ENCODE assay signal across 11 cellular contexts in the genomic region with DNA sequence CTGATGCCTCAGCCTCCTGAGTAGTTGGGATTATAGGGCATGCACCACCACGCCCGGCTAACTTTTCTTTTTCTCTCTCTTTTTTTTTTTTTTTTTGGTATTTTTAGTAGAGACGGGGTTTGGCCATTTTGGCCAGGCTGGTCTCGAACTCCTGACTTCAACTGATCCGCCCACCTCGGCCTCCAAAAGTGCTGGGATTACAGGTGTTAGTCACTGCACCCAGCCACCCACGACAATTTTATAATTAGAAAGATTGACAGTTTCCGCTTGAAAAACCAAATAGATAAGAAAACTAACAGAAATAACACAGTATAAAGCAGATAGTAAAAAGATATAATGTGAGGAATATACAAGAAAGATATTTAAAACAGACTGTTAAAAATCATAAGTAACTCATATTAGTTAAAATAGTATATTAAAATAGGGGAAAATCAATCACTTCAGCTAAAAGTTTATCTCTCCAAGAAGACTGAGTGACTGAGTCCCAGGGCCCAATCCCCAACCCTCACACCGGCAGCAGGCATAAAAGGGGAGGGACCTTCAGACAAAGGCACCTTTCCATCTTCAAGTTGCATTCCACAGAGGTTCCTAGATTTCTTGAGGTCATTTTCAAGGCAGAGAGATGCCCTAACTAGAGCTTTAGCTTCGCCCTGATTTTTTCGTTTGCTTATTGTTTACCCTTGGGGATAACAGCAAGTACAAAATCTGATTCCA. TPM values are rescaled to one million over a fixed set of nuclear protein-coding genes. Genes with fewer than 3 reads are reported as not detected.
A peak's percentile ranks its signal among the peaks of the same experiment; 100 is the strongest.
DNase-seq lines count a peak whose midpoint lies in the region; ATAC-seq and TF ChIP-seq lines count a peak whose summit lies in the region.
"Had no signal": no experiment of that assay in that cellular context is flagged by ENCODE, and none has a peak within 500 bp of the region (broad histone marks: within the 10 kb centered on the region; RNA-seq: fewer than 3 reads in every experiment).

No MANE protein-coding gene starts in this region.

- H3K4me3 Mint-ChIP-seq in CD4-positive, alpha-beta memory T cell, result peak overlapping the region in 1 of 8 donors; percentile 22
- H3K4me3 Mint-ChIP-seq in activated T-helper 17 cell treated with anti-CD3 and anti-CD28 coated beads, Interleukin-2, amount 50 U/mL, for 72 hours, result peak overlapping the region; percentile 70
- H3K4me3 Mint-ChIP-seq in naive thymus-derived CD4-positive, alpha-beta T cell, result peak overlapping the region in 3 of 10 donors; percentile 9 to 93 (median 10)

- no peak for DNase-seq in CD4-positive, alpha-beta memory T cell
- no peak for DNase-seq in naive thymus-derived CD4-positive, alpha-beta T cell
- DNase-seq in lower leg skin (ENCODE audit: low spot score in 2 of 2), result no peak
- no peak for DNase-seq in activated CD4-positive, alpha-beta T cell treated with anti-CD3 and anti-CD28 coated beads, Interleukin-2, amount 50 U/mL, for 1 hour
- DNase-seq in stimulated activated CD4-positive, alpha-beta T cell treated with anti-CD3 and anti-CD28 coated beads, Interleukin-12 subunit alpha, Interleukin-12 subunit beta, amount 100 ng/mL, for 4 hours, result no peak
- DNase-seq: foreskin fibroblast, T-helper 2 cell, trophoblast cell had no signal

- TF ChIP-seq POLR2A in lower leg skin (IDR thresholded peaks at IDR 0.05), result no peak

- H3K4me1 Mint-ChIP-seq in CD4-positive, alpha-beta memory T cell, result peaks cover 13 to 32% (median 22%) of the 10 kb centered on the region in 4 donors
- H3K4me1 Mint-ChIP-seq in activated T-helper 17 cell treated with anti-CD3 and anti-CD28 coated beads, Interleukin-2, amount 50 U/mL, for 72 hours, result peaks cover 23% of the 10 kb centered on the region
- H3K4me1 Mint-ChIP-seq in naive thymus-derived CD4-positive, alpha-beta T cell, result peaks cover 20 to 33% (median 29%) of the 10 kb centered on the region in 7 donors

- H3K27ac Mint-ChIP-seq in CD4-positive, alpha-beta memory T cell, result peak overlapping the region in 3 of 7 donors; percentile 11 to 94 (median 89)
- no peak overlapping the region for H3K27ac Mint-ChIP-seq in activated T-helper 17 cell treated with anti-CD3 and anti-CD28 coated beads, Interleukin-2, amount 50 U/mL, for 72 hours
- peak overlapping the region in 4 of 9 donors; percentile 22 to 87 (median 74) for H3K27ac Mint-ChIP-seq in naive thymus-derived CD4-positive, alpha-beta T cell

- H3K4me3 ChIP-seq in CD4-positive, alpha-beta memory T cell (ENCODE audit: low read length in 2 of 2), result no peak overlapping the region
- H3K4me3 ChIP-seq in HEK293 (ENCODE audit: low read depth, low read length) (no peak overlapping the region), lower leg skin (ENCODE audit: low read depth, poor library complexity, severe bottlenecking) (no peak overlapping the region)
- no peak overlapping the region for H3K4me3 ChIP-seq in naive thymus-derived CD4-positive, alpha-beta T cell (ENCODE audit: low read length)

- no peaks in the 10 kb centered on the region for H3K36me3 ChIP-seq in CD4-positive, alpha-beta memory T cell (ENCODE audit: insufficient read depth, low read length)
- peaks cover 2 to 8% of the 10 kb centered on the region in 2 experiments; a peak in 2 of 3 replicates for H3K36me3 ChIP-seq in HEK293 (ENCODE audit: control insufficient read depth in 2 of 2, insufficient read depth in 1 of 2, low read length in 2 of 2)
- H3K36me3 ChIP-seq in naive thymus-derived CD4-positive, alpha-beta T cell (ENCODE audit: control insufficient read depth in 2 of 3, insufficient read depth in 3 of 3, low read length in 3 of 3), result peaks cover 0 to 4% (median 0%) of the 10 kb centered on the region in 3 experiments

- peaks cover 5 to 20% of the 10 kb centered on the region in 2 donors for H3K36me3 Mint-ChIP-seq in CD4-positive, alpha-beta memory T cell
- H3K36me3 Mint-ChIP-seq in activated T-helper 17 cell treated with anti-CD3 and anti-CD28 coated beads, Interleukin-2, amount 50 U/mL, for 72 hours (ENCODE audit: low read depth), result peaks cover 23% of the 10 kb centered on the region
- peaks cover 6 to 14% (median 8%) of the 10 kb centered on the region in 5 donors for H3K36me3 Mint-ChIP-seq in naive thymus-derived CD4-positive, alpha-beta T cell

- CTCF ChIA-PET in CD4-positive, alpha-beta memory T cell (lab: Charles Lee; ENCODE audit: partially characterized antibody), result interaction anchor here (1.4 kb wide), 1 partner anchor 57 kb away, joined by 4 read pairs; no protein-coding TSS in a partner anchor
- CTCF ChIA-PET in HEK293 (lab: Yijun Ruan, JAX), result interaction anchor here (0.5 to 0.8 kb wide), 2 partner anchors 204 to 268 kb away, joined by 3 read pairs; a partner anchor contains a TSS
- CTCF ChIA-PET in naive thymus-derived CD4-positive, alpha-beta T cell (lab: Charles Lee), result no interaction called here

- peak overlapping the region; percentile 99 for H3K27ac ChIP-seq in CD4-positive, alpha-beta memory T cell (ENCODE audit: low read depth, low read length)
- peak overlapping the region; percentile 65 for H3K27ac ChIP-seq in HEK293 (ENCODE audit: extremely low read depth, low read depth, low read length)
- peak overlapping the region; percentile 100 for H3K27ac ChIP-seq in naive thymus-derived CD4-positive, alpha-beta T cell (ENCODE audit: low read depth, low read length)

- 88 to 91% methylated on average over 11 of the region's 11 CpGs for WGBS in lower leg skin, 2 donors

- no peak for ATAC-seq in activated T-helper 17 cell treated with anti-CD3 and anti-CD28 coated beads, Interleukin-2, amount 50 U/mL, for 72 hours (replicated peaks)
- no peak for ATAC-seq in naive thymus-derived CD4-positive, alpha-beta T cell
- ATAC-seq in HG03097 (IDR thresholded peaks at IDR 0.05; ENCODE audit: low FRiP score, unreplicated experiment), result no peak

- POLR2A ChIA-PET in CD4-positive, alpha-beta memory T cell (lab: Charles Lee; ENCODE audit: partially characterized antibody), result interaction anchor here (1.4 to 4.7 kb wide), 2 partner anchors 58 to 203 kb away, joined by 4 to 40 read pairs; no protein-coding TSS in a partner anchor
- POLR2A ChIA-PET in HEK293 (lab: Yijun Ruan, JAX), result interaction anchor here (1.1 kb wide), 1 partner anchor 58 kb away, joined by 5 read pairs; no protein-coding TSS in a partner anchor
- POLR2A ChIA-PET in naive thymus-derived CD4-positive, alpha-beta T cell (lab: Charles Lee), result interaction anchor here (0.6 to 5.2 kb wide), 4 partner anchors 57 to 268 kb away, joined by 3 to 34 read pairs (median 26); a partner anchor contains a TSS

- intact Hi-C loops in CD4-positive, alpha-beta memory T cell (cut with micrococcal nuclease), result loop anchor here (2.0 kb wide), 1 partner anchor 179 kb away; a partner anchor contains a TSS
- intact Hi-C loops in naive thymus-derived CD4-positive, alpha-beta T cell (cut with micrococcal nuclease), result loop anchor here (2.0 to 5.0 kb wide), 2 partner anchors 194 to 299 kb away; a partner anchor contains a TSS
- intact Hi-C loops in lower leg skin (cut with DNase I; ENCODE audit: low total_unique reads), result no loop called here

- H3K9me3 Mint-ChIP-seq in CD4-positive, alpha-beta memory T cell, result peaks cover 0 to 2% (median 0%) of the 10 kb centered on the region in 8 donors
- no peaks in the 10 kb centered on the region for H3K9me3 Mint-ChIP-seq in activated T-helper 17 cell treated with anti-CD3 and anti-CD28 coated beads, Interleukin-2, amount 50 U/mL, for 72 hours
- no peaks in the 10 kb centered on the region for H3K9me3 Mint-ChIP-seq in naive thymus-derived CD4-positive, alpha-beta T cell

- no peaks in the 10 kb centered on the region for H3K9me3 ChIP-seq in CD4-positive, alpha-beta memory T cell (ENCODE audit: control insufficient read depth in 1 of 2, low read length in 2 of 2)
- no peaks in the 10 kb centered on the region for H3K9me3 ChIP-seq in HEK293 (ENCODE audit: control insufficient read depth, insufficient read depth, low read depth, low read length)
- H3K9me3 ChIP-seq in naive thymus-derived CD4-positive, alpha-beta T cell (ENCODE audit: control insufficient read depth in 2 of 3, low read length in 3 of 3), result no peaks in the 10 kb centered on the region

- TF ChIP-seq CTCF in HEK293 (tag by site-specific recombination; IDR thresholded peaks at IDR 0.05) (no peak), lower leg skin (IDR thresholded peaks at IDR 0.05) (no peak)

- peaks cover 24% of the 10 kb centered on the region for H3K4me1 ChIP-seq in CD4-positive, alpha-beta memory T cell (ENCODE audit: insufficient read depth, low read length)
- H3K4me1 ChIP-seq in HEK293 (ENCODE audit: control insufficient read depth, insufficient read depth, low read length), result peaks cover 15% of the 10 kb centered on the region
- H3K4me1 ChIP-seq in naive thymus-derived CD4-positive, alpha-beta T cell (ENCODE audit: control insufficient read depth in 2 of 2, insufficient read depth in 2 of 2, low read length in 2 of 2), result peaks cover 8 to 20% of the 10 kb centered on the region in 2 donors

- no peaks in the 10 kb centered on the region for H3K27me3 ChIP-seq in CD4-positive, alpha-beta memory T cell (ENCODE audit: insufficient read depth, low read length)
- H3K27me3 ChIP-seq in naive thymus-derived CD4-positive, alpha-beta T cell (ENCODE audit: control insufficient read depth in 2 of 2, insufficient read depth in 2 of 2, low read length in 2 of 2), result no peaks in the 10 kb centered on the region

- H3K27me3 Mint-ChIP-seq in CD4-positive, alpha-beta memory T cell, result peaks cover 0 to 2% of the 10 kb centered on the region in 2 donors
- peaks cover 7% of the 10 kb centered on the region for H3K27me3 Mint-ChIP-seq in activated T-helper 17 cell treated with anti-CD3 and anti-CD28 coated beads, Interleukin-2, amount 50 U/mL, for 72 hours
- peaks cover 0 to 34% (median 0%) of the 10 kb centered on the region in 5 donors for H3K27me3 Mint-ChIP-seq in naive thymus-derived CD4-positive, alpha-beta T cell

TF ChIP-seq in HEK293, 187 proteins besides CTCF, POLR2A, EP300 and RAD21 (continues in another document):
- TF ChIP-seq ZNF266 (tag by site-specific recombination; IDR thresholded peaks at IDR 0.05; ENCODE audit: low read depth) (no peak), ZNF292 (tag by site-specific recombination; IDR thresholded peaks at IDR 0.05; ENCODE audit: borderline replicate concordance, low read depth) (no peak)

RNA-seq across cellular contexts. Expression of a gene that starts 1.4 kb away (rescaled TPM):
- total RNA-seq in CD4-positive, alpha-beta memory T cell, result 10 to 100 TPM; 31.6 to 33.5 TPM
- 1 to 10 TPM; 2.2 to 7.1 TPM for polyA plus RNA-seq in CD4-positive, alpha-beta memory T cell
- total RNA-seq in activated T-helper 17 cell treated with anti-CD3 and anti-CD28 coated beads, Interleukin-2, amount 50 U/mL, for 72 hours, result 1 to 10 TPM; 3.9 to 4.3 TPM
- total RNA-seq in naive thymus-derived CD4-positive, alpha-beta T cell, result 10 to 100 TPM; 14.1 to 72.2 (median 37.1) TPM
- 1 to 10 TPM; 3.5 to 4.5 TPM for polyA plus RNA-seq in naive thymus-derived CD4-positive, alpha-beta T cell
- 10 to 100 TPM; 11.0 to 20.0 (median 11.4) TPM for total RNA-seq in lower leg skin

RNA-seq across cellular contexts. Expression of a gene that starts 2.2 kb away (rescaled TPM):
- not detected for total RNA-seq in CD4-positive, alpha-beta memory T cell
- under 1 TPM; 0.08 to 0.11 TPM for polyA plus RNA-seq in CD4-positive, alpha-beta memory T cell
- not detected for total RNA-seq in activated T-helper 17 cell treated with anti-CD3 and anti-CD28 coated beads, Interleukin-2, amount 50 U/mL, for 72 hours
- not detected for total RNA-seq in naive thymus-derived CD4-positive, alpha-beta T cell
- polyA plus RNA-seq in naive thymus-derived CD4-positive, alpha-beta T cell, result not detected
- total RNA-seq in lower leg skin, result under 1 TPM in 1 of 4 donors, not detected in 3; 0.19 TPM
